Comparison of ENCODE assay signal across 1 cellular context in genomic region chr9:113682297-113682771, GRCh38.
A peak's percentile ranks its signal among the peaks of the same experiment; 100 is the strongest.
TF ChIP-seq lines count a peak whose summit lies in the region.

No MANE protein-coding gene starts in this region.

TF ChIP-seq in HepG2, 621 proteins besides CTCF, POLR2A, EP300 and RAD21 (continued from another document and continues in another):
- 0 out of 2 replicates have a peak, but pooled peaks have one; percentile 27 for TF ChIP-seq ZNF574 (CRISPR knock-in tag; IDR thresholded peaks at IDR 0.05)
- 0 out of 2 replicates have a peak, but pooled peaks have one; percentile 49 for TF ChIP-seq ZNF317 (CRISPR knock-in tag; IDR thresholded peaks at IDR 0.05)
- TF ChIP-seq XRCC5 (optimal IDR thresholded peaks at IDR 0.05; ENCODE audit: low read length), result peak; percentile 70
- TF ChIP-seq CBX5 (CRISPR knock-in tag; IDR thresholded peaks at IDR 0.05; ENCODE audit: borderline replicate concordance), result 0 out of 2 replicates have a peak, but pooled peaks have one; percentile 26
- peak; percentile 52; the same call in 1 of the 2 replicates for TF ChIP-seq PITX1 (CRISPR knock-in tag; IDR thresholded peaks at IDR 0.05)
- TF ChIP-seq NFYB (CRISPR knock-in tag; IDR thresholded peaks at IDR 0.05), result peak; percentile 45; the same call in 1 of the 2 replicates
- no peak for TF ChIP-seq ARID4A (CRISPR knock-in tag; IDR thresholded peaks at IDR 0.05; ENCODE audit: borderline replicate concordance)
- TF ChIP-seq NCOA2 (CRISPR knock-in tag; IDR thresholded peaks at IDR 0.05), result peak; percentile 49; the same call in 1 of the 2 replicates
- no peak for TF ChIP-seq ZNF143 (CRISPR knock-in tag; IDR thresholded peaks at IDR 0.05)
- no peak for TF ChIP-seq DNMT1 (CRISPR knock-in tag; IDR thresholded peaks at IDR 0.05)
- TF ChIP-seq ZNF740 (CRISPR knock-in tag; IDR thresholded peaks at IDR 0.05), result no peak
- peak; percentile 26 for TF ChIP-seq TBL1XR1 (IDR thresholded peaks at IDR 0.05; ENCODE audit: borderline replicate concordance, low read length, partially characterized antibody)
- peak; percentile 23; the same call in 1 of the 2 replicates for TF ChIP-seq PATZ1 (CRISPR knock-in tag; IDR thresholded peaks at IDR 0.05)
- 0 out of 2 replicates have a peak, but pooled peaks have one; percentile 30 for TF ChIP-seq POGK (CRISPR knock-in tag; conservative IDR thresholded peaks at IDR 0.05)
- TF ChIP-seq RBM39 (IDR thresholded peaks at IDR 0.05; ENCODE audit: low read depth, low read length, poor library complexity, severe bottlenecking), result no peak
- no peak for TF ChIP-seq ZNF180 (CRISPR knock-in tag; IDR thresholded peaks at IDR 0.05; ENCODE audit: borderline replicate concordance, low read depth)
- TF ChIP-seq THRA (CRISPR knock-in tag; IDR thresholded peaks at IDR 0.05; ENCODE audit: borderline replicate concordance), result peak; percentile 39; the same call in 1 of the 2 replicates
- TF ChIP-seq ZMYM3 (CRISPR knock-in tag; IDR thresholded peaks at IDR 0.05), result 0 out of 2 replicates have a peak, but pooled peaks have one; percentile 16
- TF ChIP-seq TEAD3 (CRISPR knock-in tag; optimal IDR thresholded peaks at IDR 0.05; ENCODE audit: borderline replicate concordance), result peak; percentile 4
- peak; percentile 79 for TF ChIP-seq SMC3 (IDR thresholded peaks at IDR 0.05; ENCODE audit: low read length)
- TF ChIP-seq KIAA2018 (CRISPR knock-in tag; IDR thresholded peaks at IDR 0.05; ENCODE audit: borderline replicate concordance), result no peak
- 0 out of 2 replicates have a peak, but pooled peaks have one; percentile 19 for TF ChIP-seq HDAC2 (CRISPR knock-in tag; IDR thresholded peaks at IDR 0.05)
- 0 out of 2 replicates have a peak, but pooled peaks have one; percentile 23 for TF ChIP-seq MLX (CRISPR knock-in tag; IDR thresholded peaks at IDR 0.05)
- 0 out of 2 replicates have a peak, but pooled peaks have one; percentile 24 for TF ChIP-seq MED1 (CRISPR knock-in tag; IDR thresholded peaks at IDR 0.05)
- 0 out of 2 replicates have a peak, but pooled peaks have one; percentile 27 for TF ChIP-seq THAP11 (CRISPR knock-in tag; IDR thresholded peaks at IDR 0.05)
- TF ChIP-seq IRF9 (CRISPR knock-in tag; IDR thresholded peaks at IDR 0.05; ENCODE audit: borderline replicate concordance), result no peak
- TF ChIP-seq ZMYM4 (CRISPR knock-in tag; IDR thresholded peaks at IDR 0.05), result peak; percentile 35; the same call in 1 of the 2 replicates
